In the genomic region with DNA sequence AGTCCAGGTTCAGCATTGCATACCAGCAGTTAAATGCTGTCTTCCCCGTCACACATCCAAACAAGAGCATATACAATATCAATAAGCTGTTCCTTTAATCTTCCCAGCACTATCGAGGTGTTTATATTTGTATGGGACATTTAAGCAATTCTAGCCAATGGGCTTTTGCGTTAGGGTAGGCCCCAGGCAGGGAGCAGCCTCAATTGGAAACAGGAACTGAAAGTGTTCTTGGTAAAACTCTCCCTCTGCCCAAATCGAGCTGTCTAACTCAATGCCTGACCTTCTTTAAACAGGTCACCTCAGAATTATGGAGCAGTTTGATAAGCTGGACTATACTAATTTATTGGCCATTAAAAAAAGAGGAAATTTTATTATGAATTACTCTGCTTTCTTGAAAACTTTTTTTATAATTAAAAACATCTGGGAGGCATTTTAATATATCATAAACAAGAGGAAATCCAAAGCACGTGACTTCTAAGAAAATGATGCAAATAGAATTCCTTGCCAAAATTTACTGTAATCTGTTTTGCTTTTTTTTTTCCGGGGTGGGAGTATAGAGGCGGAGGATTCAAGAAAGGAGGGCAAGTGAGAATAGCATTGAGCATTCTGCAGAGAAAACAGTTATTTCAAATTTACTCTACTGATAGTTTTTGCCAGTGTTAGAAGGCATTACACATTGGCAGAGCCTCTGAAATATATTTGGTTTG, we compare ENCODE assay signal across 1 cellular context.
TF ChIP-seq lines count a peak whose summit lies in the region.

No MANE protein-coding gene starts in this region.

TF ChIP-seq in HepG2, 621 proteins besides CTCF, POLR2A, EP300 and RAD21 (continued from another document):
- TF ChIP-seq NFYB (CRISPR knock-in tag; IDR thresholded peaks at IDR 0.05) (peak; percentile 32; the same call in 1 of the 2 replicates), ZMYM4 (CRISPR knock-in tag; IDR thresholded peaks at IDR 0.05) (0 out of 2 replicates have a peak, but pooled peaks have one; percentile 25), HDAC2 (CRISPR knock-in tag; IDR thresholded peaks at IDR 0.05) (no peak)
- TF ChIP-seq, protein P1, sequence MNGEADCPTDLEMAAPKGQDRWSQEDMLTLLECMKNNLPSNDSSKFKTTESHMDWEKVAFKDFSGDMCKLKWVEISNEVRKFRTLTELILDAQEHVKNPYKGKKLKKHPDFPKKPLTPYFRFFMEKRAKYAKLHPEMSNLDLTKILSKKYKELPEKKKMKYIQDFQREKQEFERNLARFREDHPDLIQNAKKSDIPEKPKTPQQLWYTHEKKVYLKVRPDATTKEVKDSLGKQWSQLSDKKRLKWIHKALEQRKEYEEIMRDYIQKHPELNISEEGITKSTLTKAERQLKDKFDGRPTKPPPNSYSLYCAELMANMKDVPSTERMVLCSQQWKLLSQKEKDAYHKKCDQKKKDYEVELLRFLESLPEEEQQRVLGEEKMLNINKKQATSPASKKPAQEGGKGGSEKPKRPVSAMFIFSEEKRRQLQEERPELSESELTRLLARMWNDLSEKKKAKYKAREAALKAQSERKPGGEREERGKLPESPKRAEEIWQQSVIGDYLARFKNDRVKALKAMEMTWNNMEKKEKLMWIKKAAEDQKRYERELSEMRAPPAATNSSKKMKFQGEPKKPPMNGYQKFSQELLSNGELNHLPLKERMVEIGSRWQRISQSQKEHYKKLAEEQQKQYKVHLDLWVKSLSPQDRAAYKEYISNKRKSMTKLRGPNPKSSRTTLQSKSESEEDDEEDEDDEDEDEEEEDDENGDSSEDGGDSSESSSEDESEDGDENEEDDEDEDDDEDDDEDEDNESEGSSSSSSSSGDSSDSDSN (CRISPR knock-in tag; IDR thresholded peaks at IDR 0.05): no peak
